Comparison of ENCODE assay signal across 1 cellular context in the genomic region with DNA sequence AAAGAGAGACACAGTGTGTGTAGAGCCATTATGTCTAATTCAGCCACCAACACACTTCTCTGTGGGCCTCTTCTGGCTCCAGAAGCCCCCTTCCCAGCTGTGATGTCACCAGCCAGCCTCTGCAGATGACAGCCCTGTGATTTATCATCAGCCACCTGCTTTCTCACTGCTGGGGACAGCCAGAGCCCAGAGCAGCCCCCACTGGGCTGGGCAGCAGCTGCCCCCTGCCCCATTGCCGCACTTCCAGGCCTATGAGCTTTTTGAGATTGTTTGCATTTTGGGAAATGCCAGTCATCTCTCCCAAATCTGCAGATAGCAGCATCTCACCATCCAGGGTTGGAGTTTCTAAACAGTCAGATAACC.
A peak's percentile ranks its signal among the peaks of the same experiment; 100 is the strongest.
TF ChIP-seq lines count a peak whose summit lies in the region.

No MANE protein-coding gene starts in this region.

TF ChIP-seq in HepG2, 621 proteins besides CTCF, POLR2A, EP300 and RAD21:
- TF ChIP-seq CHCHD3 (CRISPR knock-in tag; IDR thresholded peaks at IDR 0.05) (no peak), NFE2L2 (IDR thresholded peaks at IDR 0.05; ENCODE audit: low read length) (0 out of 2 replicates have a peak, but pooled peaks have one; percentile 10), CREB1 (IDR thresholded peaks at IDR 0.05) (peak; percentile 43; the same call in 1 of the 2 replicates), CREB1 (CRISPR knock-in tag; IDR thresholded peaks at IDR 0.05) (no peak), ZC3H13 (CRISPR knock-in tag; IDR thresholded peaks at IDR 0.05) (no peak), ZNF678 (CRISPR knock-in tag; IDR thresholded peaks at IDR 0.05) (no peak), MLLT10 (CRISPR knock-in tag; IDR thresholded peaks at IDR 0.05) (no peak), SUZ12 (IDR thresholded peaks at IDR 0.05; ENCODE audit: low read depth, low read length) (no peak), ZNF138 (CRISPR knock-in tag; IDR thresholded peaks at IDR 0.05; ENCODE audit: low read depth) (no peak), TGIF2 (CRISPR knock-in tag; IDR thresholded peaks at IDR 0.05) (no peak), MAFG (CRISPR knock-in tag; IDR thresholded peaks at IDR 0.05) (no peak), ZNF335 (CRISPR knock-in tag; IDR thresholded peaks at IDR 0.05) (no peak)
- TF ChIP-seq, protein P1, sequence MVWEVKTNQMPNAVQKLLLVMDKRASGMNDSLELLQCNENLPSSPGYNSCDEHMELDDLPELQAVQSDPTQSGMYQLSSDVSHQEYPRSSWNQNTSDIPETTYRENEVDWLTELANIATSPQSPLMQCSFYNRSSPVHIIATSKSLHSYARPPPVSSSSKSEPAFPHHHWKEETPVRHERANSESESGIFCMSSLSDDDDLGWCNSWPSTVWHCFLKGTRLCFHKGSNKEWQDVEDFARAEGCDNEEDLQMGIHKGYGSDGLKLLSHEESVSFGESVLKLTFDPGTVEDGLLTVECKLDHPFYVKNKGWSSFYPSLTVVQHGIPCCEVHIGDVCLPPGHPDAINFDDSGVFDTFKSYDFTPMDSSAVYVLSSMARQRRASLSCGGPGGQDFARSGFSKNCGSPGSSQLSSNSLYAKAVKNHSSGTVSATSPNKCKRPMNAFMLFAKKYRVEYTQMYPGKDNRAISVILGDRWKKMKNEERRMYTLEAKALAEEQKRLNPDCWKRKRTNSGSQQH (CRISPR knock-in tag; IDR thresholded peaks at IDR 0.05; ENCODE audit: low read depth): no peak
- TF ChIP-seq, protein P2, sequence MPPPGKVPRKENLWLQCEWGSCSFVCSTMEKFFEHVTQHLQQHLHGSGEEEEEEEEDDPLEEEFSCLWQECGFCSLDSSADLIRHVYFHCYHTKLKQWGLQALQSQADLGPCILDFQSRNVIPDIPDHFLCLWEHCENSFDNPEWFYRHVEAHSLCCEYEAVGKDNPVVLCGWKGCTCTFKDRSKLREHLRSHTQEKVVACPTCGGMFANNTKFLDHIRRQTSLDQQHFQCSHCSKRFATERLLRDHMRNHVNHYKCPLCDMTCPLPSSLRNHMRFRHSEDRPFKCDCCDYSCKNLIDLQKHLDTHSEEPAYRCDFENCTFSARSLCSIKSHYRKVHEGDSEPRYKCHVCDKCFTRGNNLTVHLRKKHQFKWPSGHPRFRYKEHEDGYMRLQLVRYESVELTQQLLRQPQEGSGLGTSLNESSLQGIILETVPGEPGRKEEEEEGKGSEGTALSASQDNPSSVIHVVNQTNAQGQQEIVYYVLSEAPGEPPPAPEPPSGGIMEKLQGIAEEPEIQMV (CRISPR knock-in tag; IDR thresholded peaks at IDR 0.05; ENCODE audit: low read depth): no peak
- TF ChIP-seq, protein P3, sequence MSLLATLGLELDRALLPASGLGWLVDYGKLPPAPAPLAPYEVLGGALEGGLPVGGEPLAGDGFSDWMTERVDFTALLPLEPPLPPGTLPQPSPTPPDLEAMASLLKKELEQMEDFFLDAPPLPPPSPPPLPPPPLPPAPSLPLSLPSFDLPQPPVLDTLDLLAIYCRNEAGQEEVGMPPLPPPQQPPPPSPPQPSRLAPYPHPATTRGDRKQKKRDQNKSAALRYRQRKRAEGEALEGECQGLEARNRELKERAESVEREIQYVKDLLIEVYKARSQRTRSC (CRISPR knock-in tag; IDR thresholded peaks at IDR 0.05; ENCODE audit: low read depth): no peak
- TF ChIP-seq, protein P4, sequence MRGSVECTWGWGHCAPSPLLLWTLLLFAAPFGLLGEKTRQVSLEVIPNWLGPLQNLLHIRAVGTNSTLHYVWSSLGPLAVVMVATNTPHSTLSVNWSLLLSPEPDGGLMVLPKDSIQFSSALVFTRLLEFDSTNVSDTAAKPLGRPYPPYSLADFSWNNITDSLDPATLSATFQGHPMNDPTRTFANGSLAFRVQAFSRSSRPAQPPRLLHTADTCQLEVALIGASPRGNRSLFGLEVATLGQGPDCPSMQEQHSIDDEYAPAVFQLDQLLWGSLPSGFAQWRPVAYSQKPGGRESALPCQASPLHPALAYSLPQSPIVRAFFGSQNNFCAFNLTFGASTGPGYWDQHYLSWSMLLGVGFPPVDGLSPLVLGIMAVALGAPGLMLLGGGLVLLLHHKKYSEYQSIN (CRISPR knock-in tag; IDR thresholded peaks at IDR 0.05; ENCODE audit: borderline replicate concordance): no peak
- TF ChIP-seq, protein P5, sequence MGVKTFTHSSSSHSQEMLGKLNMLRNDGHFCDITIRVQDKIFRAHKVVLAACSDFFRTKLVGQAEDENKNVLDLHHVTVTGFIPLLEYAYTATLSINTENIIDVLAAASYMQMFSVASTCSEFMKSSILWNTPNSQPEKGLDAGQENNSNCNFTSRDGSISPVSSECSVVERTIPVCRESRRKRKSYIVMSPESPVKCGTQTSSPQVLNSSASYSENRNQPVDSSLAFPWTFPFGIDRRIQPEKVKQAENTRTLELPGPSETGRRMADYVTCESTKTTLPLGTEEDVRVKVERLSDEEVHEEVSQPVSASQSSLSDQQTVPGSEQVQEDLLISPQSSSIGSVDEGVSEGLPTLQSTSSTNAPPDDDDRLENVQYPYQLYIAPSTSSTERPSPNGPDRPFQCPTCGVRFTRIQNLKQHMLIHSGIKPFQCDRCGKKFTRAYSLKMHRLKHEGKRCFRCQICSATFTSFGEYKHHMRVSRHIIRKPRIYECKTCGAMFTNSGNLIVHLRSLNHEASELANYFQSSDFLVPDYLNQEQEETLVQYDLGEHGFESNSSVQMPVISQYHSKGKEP (CRISPR knock-in tag; IDR thresholded peaks at IDR 0.05): no peak
- TF ChIP-seq, protein P6, sequence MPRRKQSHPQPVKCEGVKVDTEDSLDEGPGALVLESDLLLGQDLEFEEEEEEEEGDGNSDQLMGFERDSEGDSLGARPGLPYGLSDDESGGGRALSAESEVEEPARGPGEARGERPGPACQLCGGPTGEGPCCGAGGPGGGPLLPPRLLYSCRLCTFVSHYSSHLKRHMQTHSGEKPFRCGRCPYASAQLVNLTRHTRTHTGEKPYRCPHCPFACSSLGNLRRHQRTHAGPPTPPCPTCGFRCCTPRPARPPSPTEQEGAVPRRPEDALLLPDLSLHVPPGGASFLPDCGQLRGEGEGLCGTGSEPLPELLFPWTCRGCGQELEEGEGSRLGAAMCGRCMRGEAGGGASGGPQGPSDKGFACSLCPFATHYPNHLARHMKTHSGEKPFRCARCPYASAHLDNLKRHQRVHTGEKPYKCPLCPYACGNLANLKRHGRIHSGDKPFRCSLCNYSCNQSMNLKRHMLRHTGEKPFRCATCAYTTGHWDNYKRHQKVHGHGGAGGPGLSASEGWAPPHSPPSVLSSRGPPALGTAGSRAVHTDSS (CRISPR knock-in tag; conservative IDR thresholded peaks at IDR 0.05): no peak
